In genomic region chr1:158014702-158015320, GRCh38 we compare ENCODE assay signal across 1 cellular context.
TF ChIP-seq lines count a peak whose summit lies in the region.

No MANE protein-coding gene starts in this region.

TF ChIP-seq in A549, 52 proteins besides CTCF, POLR2A, EP300 and RAD21 (continued from another document):
- no peak for TF ChIP-seq KDM1A (IDR thresholded peaks at IDR 0.05; ENCODE audit: low read depth)
- TF ChIP-seq REST (IDR thresholded peaks at IDR 0.05) = no peak
- no peak for TF ChIP-seq RCOR1 (IDR thresholded peaks at IDR 0.05; ENCODE audit: low read depth, low read length)
- TF ChIP-seq RFX5 (IDR thresholded peaks at IDR 0.05) = no peak
